Comparison of ENCODE assay signal across 25 cellular contexts in genomic region chr5:172821340-172821985, GRCh38.
"Had no signal": no experiment of that assay in that cellular context is flagged by ENCODE, and none has a peak within 500 bp of the region (broad histone marks: within the 10 kb centered on the region; RNA-seq: fewer than 3 reads in every experiment).

No MANE protein-coding gene starts in this region.

- H3K4me1 Mint-ChIP-seq: activated CD4-positive, alpha-beta T cell treated with anti-CD3 and anti-CD28 coated beads, Interleukin-2, amount 10 ng/mL, durations not matched to agents 7 days and 5 days; central memory CD8-positive, alpha-beta T cell; immature natural killer cell had no signal

- H3K4me3 Mint-ChIP-seq: activated CD4-positive, alpha-beta T cell treated with anti-CD3 and anti-CD28 coated beads, Interleukin-2, amount 10 ng/mL, durations not matched to agents 7 days and 5 days; activated CD8-positive, alpha-beta T cell treated with anti-CD3 and anti-CD28 coated beads, Interleukin-2, amount 10 ng/mL, durations not matched to agents 7 days and 5 days; activated T-helper 1 cell treated with anti-CD3 and anti-CD28 coated beads, Interleukin-12 subunit alpha, Interleukin-12 subunit beta, Interleukin-2, Interleukin-4 antibody, amounts not matched to agents 30 ng/mL and 10 ng/mL and 1 ng/mL, durations not matched to agents 14 hours and 24 hours and 36 hours; central memory CD8-positive, alpha-beta T cell; immature natural killer cell; mesothelial cell of epicardium; naive thymus-derived CD8-positive, alpha-beta T cell; neural progenitor cell had no signal

- H2AFZ ChIP-seq: hepatocyte, neural progenitor cell had no signal

- H3K9ac ChIP-seq: neural progenitor cell had no signal

- H3K4me3 ChIP-seq: ascending aorta, esophagus muscularis mucosa, hepatocyte, left lung, lung, neural progenitor cell, testis, uterus had no signal

- ATAC-seq: activated CD8-positive, alpha-beta T cell treated with anti-CD3 and anti-CD28 coated beads, Interleukin-2, amount 10 ng/mL, durations not matched to agents 7 days and 5 days; activated naive CD4-positive, alpha-beta T cell treated with anti-CD3 and anti-CD28 coated beads, Interleukin-2, amount 50 U/mL, for 72 hours; naive thymus-derived CD8-positive, alpha-beta T cell had no signal

- H3K4me2 ChIP-seq: hepatocyte, neural progenitor cell had no signal

- H3K79me2 ChIP-seq: hepatocyte had no signal

- DNase-seq: activated CD4-positive, alpha-beta T cell treated with anti-CD3 and anti-CD28 coated beads, Interleukin-2, amount 10 ng/mL, durations not matched to agents 7 days and 5 days; activated CD4-positive, CD25-positive, alpha-beta regulatory T cell treated with anti-CD3 and anti-CD28 coated beads, Interleukin-2, amount 50 U/mL, for 72 hours; activated CD8-positive, alpha-beta T cell treated with anti-CD3 and anti-CD28 coated beads, Interleukin-2, amount 10 ng/mL, durations not matched to agents 7 days and 5 days; activated gamma-delta T cell treated with Interleukin-2 at 50 U/mL for 16 hours; brain microvascular endothelial cell; effector memory CD4-positive, alpha-beta T cell; immature natural killer cell; left lung; naive thymus-derived CD8-positive, alpha-beta T cell; stimulated activated CD4-positive, alpha-beta T cell treated with anti-CD3 and anti-CD28 coated beads, Interleukin-2, amount 100 ng/mL, for 48 hours; stimulated activated CD8-positive, alpha-beta memory T cell treated with anti-CD3 and anti-CD28 coated beads, Interleukin-4, amount 100 ng/mL, for 48 hours; stimulated activated naive CD4-positive, alpha-beta T cell; testis; trophoblast cell; WERI-Rb-1 had no signal

- H3K4me1 ChIP-seq: ascending aorta, neural progenitor cell had no signal

- H3K27me3 ChIP-seq: ascending aorta, brain microvascular endothelial cell, esophagus muscularis mucosa, hepatocyte, left lung, neural progenitor cell, testis, uterus had no signal

- H3K27ac Mint-ChIP-seq: activated CD4-positive, alpha-beta T cell treated with anti-CD3 and anti-CD28 coated beads, Interleukin-2, amount 10 ng/mL, durations not matched to agents 7 days and 5 days; activated CD8-positive, alpha-beta T cell treated with anti-CD3 and anti-CD28 coated beads, Interleukin-2, amount 10 ng/mL, durations not matched to agents 7 days and 5 days; activated T-helper 1 cell treated with anti-CD3 and anti-CD28 coated beads, Interleukin-12 subunit alpha, Interleukin-12 subunit beta, Interleukin-2, Interleukin-4 antibody, amounts not matched to agents 30 ng/mL and 10 ng/mL and 1 ng/mL, durations not matched to agents 14 hours and 24 hours and 36 hours; mesothelial cell of epicardium; neural progenitor cell had no signal

- H3K27me3 Mint-ChIP-seq: activated CD4-positive, alpha-beta T cell treated with anti-CD3 and anti-CD28 coated beads, Interleukin-2, amount 10 ng/mL, durations not matched to agents 7 days and 5 days; central memory CD8-positive, alpha-beta T cell; naive thymus-derived CD8-positive, alpha-beta T cell had no signal

- H3K9me3 ChIP-seq: testis, uterus had no signal

- H3K36me3 ChIP-seq: ascending aorta, brain microvascular endothelial cell, esophagus muscularis mucosa, left lung, neural progenitor cell, uterus, WERI-Rb-1 had no signal

- H3K27ac ChIP-seq: ascending aorta, brain microvascular endothelial cell, esophagus muscularis mucosa, hepatocyte, left lung, neural progenitor cell, WERI-Rb-1 had no signal
